In the genomic region with DNA sequence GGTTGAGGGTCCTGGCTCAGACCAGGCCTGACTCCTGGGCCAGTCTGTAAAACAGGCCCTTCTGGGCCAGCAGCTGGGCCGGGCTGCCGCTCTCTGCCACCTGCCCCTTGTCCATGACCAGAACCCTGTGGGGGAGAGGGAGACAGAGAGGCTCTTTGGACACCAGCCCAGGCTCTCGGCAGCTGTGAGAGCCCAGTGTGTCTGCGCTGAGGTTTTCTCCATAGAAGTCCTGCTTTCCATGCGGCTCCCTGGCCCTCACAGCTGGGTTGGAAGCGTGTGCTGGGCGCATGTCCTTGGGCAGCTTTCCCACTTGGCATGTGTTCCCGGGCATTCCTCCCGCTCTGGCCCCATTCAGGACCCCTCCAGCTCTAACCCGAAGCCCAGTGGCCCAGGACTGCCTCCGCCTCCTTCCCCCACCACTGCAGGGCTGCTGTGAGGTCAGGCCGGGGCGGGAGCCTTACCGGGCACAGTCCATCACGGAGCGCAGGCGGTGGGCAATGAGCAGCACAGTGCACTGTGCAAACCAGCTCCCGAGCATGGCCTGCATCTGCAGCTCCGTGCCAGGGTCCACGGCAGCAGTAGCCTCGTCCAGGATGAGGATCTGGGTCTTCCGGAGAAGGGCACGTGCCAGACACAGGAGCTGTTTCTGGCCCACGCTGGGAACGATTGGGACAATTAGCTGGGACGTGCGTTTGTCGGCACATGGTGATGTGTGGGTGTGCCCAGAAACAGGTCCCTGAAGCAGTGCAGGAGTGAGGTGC, we compare ENCODE assay signal across 11 cellular contexts.
DNase-seq lines count a peak whose midpoint lies in the region; ATAC-seq and TF ChIP-seq lines count a peak whose summit lies in the region.
"Had no signal": no experiment of that assay in that cellular context is flagged by ENCODE, and none has a peak within 500 bp of the region (broad histone marks: within the 10 kb centered on the region; RNA-seq: fewer than 3 reads in every experiment).

No MANE protein-coding gene starts in this region.

- no peak overlapping the region for H3K4me3 Mint-ChIP-seq in CD14-positive monocyte
- H3K4me3 Mint-ChIP-seq: activated CD4-positive, alpha-beta memory T cell treated with anti-CD3 and anti-CD28 coated beads for 36 hours had no signal

- intact Hi-C loops in adrenal gland (cut with DNase I) = no loop called here
- intact Hi-C loops in heart left ventricle (cut with DNase I) = loop anchor here in 1 of 10 donors (5.0 kb wide), 1 partner anchor 42 kb away; no protein-coding TSS in a partner anchor
- intact Hi-C loops in posterior vena cava (cut with DNase I) = loop anchor here in 1 of 2 donors (5.0 kb wide), 1 partner anchor 42 kb away; no protein-coding TSS in a partner anchor
- intact Hi-C loops in CD14-positive monocyte (cut with micrococcal nuclease) = no loop called here

- peaks cover 0 to 2% (median 1%) of the 10 kb centered on the region in 3 donors for H3K27me3 Mint-ChIP-seq in CD14-positive monocyte (ENCODE audit: low read depth in 3 of 3)
- H3K27me3 Mint-ChIP-seq: activated CD4-positive, alpha-beta memory T cell treated with anti-CD3 and anti-CD28 coated beads for 36 hours had no signal

- DNase-seq in DMS 273 treated with DMSO at 0.1 percent for 48 hours (lab: John Stamatoyannopoulos, UW) = peak; percentile 51
- DNase-seq in adrenal gland = peak; percentile 73 to 94 (median 90)
- peak; percentile 59 to 80 (median 74) for DNase-seq in heart left ventricle
- DNase-seq in posterior vena cava (ENCODE audit: low spot score) = peak; percentile 82
- no peak for DNase-seq in CD14-positive monocyte (ENCODE audit: low spot score)
- DNase-seq in stimulated activated CD4-positive, alpha-beta T cell treated with anti-CD3 and anti-CD28 coated beads, Interleukin-15, amount 100 ng/mL, for 24 hours = no peak
- DNase-seq: activated CD4-positive, alpha-beta memory T cell treated with anti-CD3 and anti-CD28 coated beads for 36 hours; Calu3 had no signal

- no peaks in the 10 kb centered on the region for H3K27me3 ChIP-seq in adrenal gland
- no peaks in the 10 kb centered on the region for H3K27me3 ChIP-seq in heart left ventricle
- H3K27me3 ChIP-seq: neutrophil had no signal

- no peak for TF ChIP-seq CTCF in adrenal gland (IDR thresholded peaks at IDR 0.05)
- no peak for TF ChIP-seq CTCF in heart left ventricle (IDR thresholded peaks at IDR 0.05)
- no peak for TF ChIP-seq CTCF in CD14-positive monocyte (IDR thresholded peaks at IDR 0.05)

- WGBS in adrenal gland, 4 donors = 20 to 43% (median 28%) methylated on average over 2 to 28 of the region's 28 CpGs
- WGBS in heart left ventricle, 4 donors = 21 to 39% (median 26%) methylated on average over 13 to 28 of the region's 28 CpGs

- H3K4me3 ChIP-seq in adrenal gland (no peak overlapping the region), heart left ventricle (no peak overlapping the region)

- TF ChIP-seq POLR2A in adrenal gland (IDR thresholded peaks at IDR 0.05) (no peak), heart left ventricle (IDR thresholded peaks at IDR 0.05) (no peak)

- no peaks in the 10 kb centered on the region for H3K9me3 ChIP-seq in adrenal gland (replicated peaks in 1 of 3)
- no peaks in the 10 kb centered on the region for H3K9me3 ChIP-seq in heart left ventricle
- H3K9me3 ChIP-seq: neutrophil had no signal

- no peaks in the 10 kb centered on the region for H3K9me3 Mint-ChIP-seq in CD14-positive monocyte
- H3K9me3 Mint-ChIP-seq: activated CD4-positive, alpha-beta memory T cell treated with anti-CD3 and anti-CD28 coated beads for 36 hours had no signal

- no peaks in the 10 kb centered on the region for H3K36me3 ChIP-seq in adrenal gland (replicated peaks in 1 of 2)
- H3K36me3 ChIP-seq in heart left ventricle = peaks cover 0 to 4% (median 0%) of the 10 kb centered on the region in 9 donors

- peak; percentile 77 to 93 (median 83) for ATAC-seq in heart left ventricle
- ATAC-seq in GM21619 (IDR thresholded peaks at IDR 0.05; ENCODE audit: unreplicated experiment) = no peak
- no peak for ATAC-seq in HG03025 (IDR thresholded peaks at IDR 0.05; ENCODE audit: low FRiP score, unreplicated experiment)

- no peaks in the 10 kb centered on the region for H3K4me1 Mint-ChIP-seq in CD14-positive monocyte

- H3K4me1 ChIP-seq in adrenal gland (replicated peaks in 1 of 2) (peaks cover 18 to 19% of the 10 kb centered on the region in 2 donors), heart left ventricle (peaks cover 0 to 18% (median 6%) of the 10 kb centered on the region in 12 donors)

- peaks cover 16 to 31% of the 10 kb centered on the region in 2 donors for H3K36me3 Mint-ChIP-seq in CD14-positive monocyte

- H3K27ac Mint-ChIP-seq in CD14-positive monocyte = peak overlapping the region in 1 of 7 donors; percentile 68
- H3K27ac Mint-ChIP-seq: activated CD4-positive, alpha-beta memory T cell treated with anti-CD3 and anti-CD28 coated beads for 36 hours had no signal

- H3K27ac ChIP-seq in adrenal gland (peak overlapping the region in 4 of 5 donors; percentile 26 to 69 (median 48)), heart left ventricle (peak overlapping the region in 8 of 12 donors; percentile 38 to 83 (median 56))
- H3K27ac ChIP-seq: neutrophil had no signal

Comparison
In these comparisons a context has a peak if more than half of its experiments do, and no peak if none do; other contexts are left out.
1. DNase-seq: peak in DMS 273 treated with DMSO at 0.1 percent for 48 hours (single experiment), adrenal gland (7 of 7), heart left ventricle (5 of 5) and posterior vena cava (single experiment); none in CD14-positive monocyte (single experiment) and stimulated activated CD4-positive, alpha-beta T cell treated with anti-CD3 and anti-CD28 coated beads, Interleukin-15, amount 100 ng/mL, for 24 hours (single experiment).
2. ATAC-seq: peak in heart left ventricle (4 of 4); none in GM21619 (single experiment) and HG03025 (single experiment).